8 cellular contexts compared by ENCODE assay signal in the genomic region with DNA sequence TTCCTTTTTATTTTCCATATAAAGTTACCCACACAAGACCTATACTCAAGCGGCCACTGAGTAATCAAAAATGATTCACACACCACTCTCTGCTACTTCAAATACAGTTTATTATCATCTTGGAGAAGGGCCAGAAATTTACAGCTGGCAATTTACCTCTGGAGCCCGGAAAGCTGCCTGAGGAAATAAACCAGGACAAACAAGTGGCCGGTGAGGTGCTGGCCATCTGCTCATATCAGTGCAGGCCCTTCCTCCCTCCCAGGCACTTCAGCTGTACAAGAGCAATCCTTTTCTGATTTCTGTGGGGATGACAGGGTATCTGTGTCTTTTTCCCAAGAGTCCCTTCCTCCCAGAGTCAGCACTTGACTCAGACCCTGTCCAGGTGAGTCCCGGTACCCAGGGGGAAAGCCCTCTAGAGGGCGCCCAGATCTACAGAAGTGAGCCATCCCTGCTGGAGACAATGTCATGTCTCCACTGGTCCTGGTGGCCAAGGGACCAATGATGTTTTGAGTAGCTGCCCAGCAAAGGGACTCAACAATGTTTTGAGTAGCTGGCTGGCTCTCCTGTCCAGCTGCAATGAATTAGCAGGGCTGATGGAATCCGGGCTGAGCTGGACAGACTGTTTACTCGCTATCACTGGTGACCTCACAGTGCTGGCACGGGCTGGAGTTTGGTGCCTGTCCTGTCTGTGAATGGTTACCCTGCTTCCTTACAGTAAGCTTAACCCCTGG. TPM values are rescaled to one million over a fixed set of nuclear protein-coding genes. Genes with fewer than 3 reads are reported as not detected.
DNase-seq lines count a peak whose midpoint lies in the region; ATAC-seq and TF ChIP-seq lines count a peak whose summit lies in the region.

No MANE protein-coding gene starts in this region.

- no peaks in the 10 kb centered on the region for H3K9me3 ChIP-seq in DOHH2 (ENCODE audit: control insufficient read depth, insufficient read depth, low read length)

- no peaks in the 10 kb centered on the region for H3F3A ChIP-seq in DOHH2 (ENCODE audit: control insufficient read depth, insufficient read depth)

- H3K9me2 ChIP-seq in DOHH2 (replicated peaks; ENCODE audit: control insufficient read depth, low read length), result no peaks in the 10 kb centered on the region

- DNase-seq in KBM-7 (peak; percentile 43), RKO (ENCODE audit: low spot score) (peak; percentile 30), Right ventricle myocardium inferior (ENCODE audit: missing footprints) (peak; percentile 91), retinal pigment epithelial cell (ENCODE audit: low read depth) (no peak)
- DNase-seq in activated naive CD4-positive, alpha-beta T cell treated with anti-CD3 and anti-CD28 coated beads, Interleukin-2, amount 10 ng/mL, durations not matched to agents 7 days and 5 days, result peak; percentile 75

- in situ Hi-C loops in KBM-7 (cut with MboI; ENCODE audit: low pct_unique_long_range_greater_than_20kb, low sequenced_read_pairs), result no loop called here

- no peak overlapping the region for H3K4me2 ChIP-seq in DOHH2 (ENCODE audit: low read length)

- H3K4me3 Mint-ChIP-seq in activated naive CD4-positive, alpha-beta T cell treated with anti-CD3 and anti-CD28 coated beads, Interleukin-2, amount 10 ng/mL, durations not matched to agents 7 days and 5 days, result no peak overlapping the region

- no peaks in the 10 kb centered on the region for H3K79me2 ChIP-seq in DOHH2 (ENCODE audit: control insufficient read depth, low read length)

- TF ChIP-seq CTCF in DOHH2 (IDR thresholded peaks at IDR 0.05; ENCODE audit: low read depth, low read length, poor library complexity, severe bottlenecking) (peak; percentile 90), retinal pigment epithelial cell (conservative IDR thresholded peaks at IDR 0.05; ENCODE audit: low read depth, low read length) (peak; percentile 80)

- peaks cover 18% of the 10 kb centered on the region for H3K27me3 Mint-ChIP-seq in activated naive CD4-positive, alpha-beta T cell treated with anti-CD3 and anti-CD28 coated beads, Interleukin-2, amount 10 ng/mL, durations not matched to agents 7 days and 5 days

- H3K4me3 ChIP-seq in DOHH2 (ENCODE audit: low read length) (no peak overlapping the region), retinal pigment epithelial cell (ENCODE audit: low read length) (no peak overlapping the region)

- H3K36me3 ChIP-seq in DOHH2 (ENCODE audit: control insufficient read depth, low read length), result no peaks in the 10 kb centered on the region

- no peaks in the 10 kb centered on the region; the same call in 1 of the 2 replicates for H3K27me3 ChIP-seq in DOHH2 (ENCODE audit: control insufficient read depth, low read length)

- H3K36me3 Mint-ChIP-seq in activated naive CD4-positive, alpha-beta T cell treated with anti-CD3 and anti-CD28 coated beads, Interleukin-2, amount 10 ng/mL, durations not matched to agents 7 days and 5 days, result no peaks in the 10 kb centered on the region

- no peaks in the 10 kb centered on the region for H3K4me1 Mint-ChIP-seq in activated naive CD4-positive, alpha-beta T cell treated with anti-CD3 and anti-CD28 coated beads, Interleukin-2, amount 10 ng/mL, durations not matched to agents 7 days and 5 days

- no peaks in the 10 kb centered on the region for H3K4me1 ChIP-seq in DOHH2 (ENCODE audit: control insufficient read depth, low read length)

- no peak overlapping the region for H3K27ac ChIP-seq in DOHH2 (ENCODE audit: low read depth, low read length)

- no peaks in the 10 kb centered on the region for H4K20me1 ChIP-seq in DOHH2 (ENCODE audit: control insufficient read depth, insufficient read depth, low read depth, low read length)

- no peak overlapping the region for H3K27ac Mint-ChIP-seq in activated naive CD4-positive, alpha-beta T cell treated with anti-CD3 and anti-CD28 coated beads, Interleukin-2, amount 10 ng/mL, durations not matched to agents 7 days and 5 days

- intact Hi-C loops in Right ventricle myocardium inferior (cut with DNase I), result no loop called here

- no peaks in the 10 kb centered on the region for H3K9me3 Mint-ChIP-seq in activated naive CD4-positive, alpha-beta T cell treated with anti-CD3 and anti-CD28 coated beads, Interleukin-2, amount 10 ng/mL, durations not matched to agents 7 days and 5 days

- peak; percentile 96 for ATAC-seq in Right ventricle myocardium inferior
- no peak for ATAC-seq in HG02678 (IDR thresholded peaks at IDR 0.05; ENCODE audit: unreplicated experiment)
- no peak for ATAC-seq in HG03196 (IDR thresholded peaks at IDR 0.05; ENCODE audit: unreplicated experiment)

- CTCF ChIA-PET in activated naive CD4-positive, alpha-beta T cell treated with anti-CD3 and anti-CD28 coated beads, Interleukin-2, amount 10 ng/mL, durations not matched to agents 7 days and 5 days (lab: Charles Lee), result interaction anchor here (0.7 to 2.9 kb wide), 16 partner anchors 9 to 88 kb away, joined by 3 to 20 read pairs (median 5); partner anchors contain the start of genes LRP11 and RAET1E

RNA-seq across cellular contexts. Expression of gene LRP11, which starts 23.6 kb away (rescaled TPM):
- 21.5 TPM for total RNA-seq in Right ventricle myocardium inferior

RNA-seq across cellular contexts. Expression of gene RAET1E, which starts 57.4 kb away (rescaled TPM):
- total RNA-seq in Right ventricle myocardium inferior, result 0.27 TPM
